In genomic region chr11:64241175-64241429, GRCh38 we compare ENCODE assay signal across 6 cellular contexts. TPM values are rescaled to one million over a fixed set of nuclear protein-coding genes. Genes with fewer than 3 reads are reported as not detected.
A peak's percentile ranks its signal among the peaks of the same experiment; 100 is the strongest.
DNase-seq lines count a peak whose midpoint lies in the region; ATAC-seq, FAIRE-seq and TF ChIP-seq lines count a peak whose summit lies in the region.

No MANE protein-coding gene starts in this region.

- H3K4me1 Mint-ChIP-seq in mesothelial cell of epicardium = peaks cover 26% of the 10 kb centered on the region

- no peaks in the 10 kb centered on the region for H3K27me3 Mint-ChIP-seq in mesothelial cell of epicardium (ENCODE audit: low read depth)

- no peaks in the 10 kb centered on the region for H3K9me3 Mint-ChIP-seq in activated naive CD4-positive, alpha-beta T cell treated with anti-CD3 and anti-CD28 coated beads, Interleukin-2, amount 50 U/mL, for 72 hours
- no peaks in the 10 kb centered on the region for H3K9me3 Mint-ChIP-seq in mesothelial cell of epicardium

- H3K4me3 Mint-ChIP-seq in mesothelial cell of epicardium = peak overlapping the region; percentile 90

- peak; percentile 81 for DNase-seq in H54 (ENCODE audit: insufficient read length, low spot score)
- DNase-seq in activated naive CD4-positive, alpha-beta T cell treated with anti-CD3 and anti-CD28 coated beads, Interleukin-2, amount 50 U/mL, for 72 hours (ENCODE audit: low spot score in 2 of 2) = no peak
- DNase-seq in mesothelial cell of epicardium (ENCODE audit: low spot score in 2 of 2, unreplicated experiment in 2 of 2) = no peak
- no peak for DNase-seq in DMS 273 (lab: John Stamatoyannopoulos, UW; ENCODE audit: unreplicated experiment)
- no peak for DNase-seq in MV-4-11 (lab: John Stamatoyannopoulos, UW)

- TF ChIP-seq POLR2A in H54 (IDR thresholded peaks at IDR 0.05; ENCODE audit: low read depth, low read length) = no peak

- no peak for TF ChIP-seq CTCF in mesothelial cell of epicardium (IDR thresholded peaks at IDR 0.05; ENCODE audit: unreplicated experiment)

- peak overlapping the region; percentile 96 to 97 for H3K27ac Mint-ChIP-seq in activated naive CD4-positive, alpha-beta T cell treated with anti-CD3 and anti-CD28 coated beads, Interleukin-2, amount 50 U/mL, for 72 hours
- H3K27ac Mint-ChIP-seq in mesothelial cell of epicardium = peak overlapping the region; percentile 100

- peaks cover 11 to 16% of the 10 kb centered on the region in 2 donors for H3K36me3 Mint-ChIP-seq in activated naive CD4-positive, alpha-beta T cell treated with anti-CD3 and anti-CD28 coated beads, Interleukin-2, amount 50 U/mL, for 72 hours
- H3K36me3 Mint-ChIP-seq in mesothelial cell of epicardium = peaks cover 3% of the 10 kb centered on the region

- no peak for FAIRE-seq in H54 (lab: Jason Lieb, UNC)

- ATAC-seq in activated naive CD4-positive, alpha-beta T cell treated with anti-CD3 and anti-CD28 coated beads, Interleukin-2, amount 50 U/mL, for 72 hours = peak; percentile 74 to 85
- ATAC-seq in HG03354 (IDR thresholded peaks at IDR 0.05; ENCODE audit: poor library complexity, severe bottlenecking, unreplicated experiment) = no peak

RNA-seq across cellular contexts. Expression of gene FKBP2, which starts 0.2 kb away (rescaled TPM):
- 10 to 100 TPM; 27.7 to 36.0 TPM for total RNA-seq in activated naive CD4-positive, alpha-beta T cell treated with anti-CD3 and anti-CD28 coated beads, Interleukin-2, amount 50 U/mL, for 72 hours
- total RNA-seq in mesothelial cell of epicardium = 35.5 to 40.2 TPM (median 36.4 TPM) in 3 replicates

RNA-seq across cellular contexts. Expression of gene PPP1R14B, which starts 5.6 kb away (rescaled TPM):
- 100 to 1,000 TPM; 177 to 262 TPM for total RNA-seq in activated naive CD4-positive, alpha-beta T cell treated with anti-CD3 and anti-CD28 coated beads, Interleukin-2, amount 50 U/mL, for 72 hours
- 119 to 131 TPM (median 124 TPM) in 3 replicates for total RNA-seq in mesothelial cell of epicardium

RNA-seq across cellular contexts. Expression of gene VEGFB, which starts 6.7 kb away (rescaled TPM):
- total RNA-seq in activated naive CD4-positive, alpha-beta T cell treated with anti-CD3 and anti-CD28 coated beads, Interleukin-2, amount 50 U/mL, for 72 hours = 100 to 1,000 TPM in 1 of 2 donors, 10 to 100 TPM in 1; 57.6 to 119 TPM
- 83.2 to 90.1 TPM (median 85.8 TPM) in 3 replicates for total RNA-seq in mesothelial cell of epicardium

RNA-seq across cellular contexts. Expression of gene PLCB3, which starts 10.2 kb away (rescaled TPM):
- 10 to 100 TPM; 10.4 to 13.7 TPM for total RNA-seq in activated naive CD4-positive, alpha-beta T cell treated with anti-CD3 and anti-CD28 coated beads, Interleukin-2, amount 50 U/mL, for 72 hours
- 34.9 to 35.7 TPM (median 35.7 TPM) in 3 replicates for total RNA-seq in mesothelial cell of epicardium

RNA-seq across cellular contexts. Expression of gene DNAJC4, which starts 10.8 kb away (rescaled TPM):
- total RNA-seq in activated naive CD4-positive, alpha-beta T cell treated with anti-CD3 and anti-CD28 coated beads, Interleukin-2, amount 50 U/mL, for 72 hours = 10 to 100 TPM; 26.7 to 48.7 TPM
- 43.6 to 49.4 TPM (median 45.0 TPM) in 3 replicates for total RNA-seq in mesothelial cell of epicardium
